18 cellular contexts compared by ENCODE assay signal in genomic region chr11:72712876-72713275, GRCh38. TPM values are rescaled to one million over a fixed set of nuclear protein-coding genes. Genes with fewer than 3 reads are reported as not detected.
DNase-seq lines count a peak whose midpoint lies in the region; ATAC-seq and TF ChIP-seq lines count a peak whose summit lies in the region.
"Had no signal": no experiment of that assay in that cellular context is flagged by ENCODE, and none has a peak within 500 bp of the region (broad histone marks: within the 10 kb centered on the region; RNA-seq: fewer than 3 reads in every experiment).

No MANE protein-coding gene starts in this region.

- ATAC-seq in T-helper 17 cell (no peak), GM18867 (IDR thresholded peaks at IDR 0.05; ENCODE audit: unreplicated experiment) (no peak)
- ATAC-seq in activated T-helper 17 cell treated with anti-CD3 and anti-CD28 coated beads, Interleukin-2, amount 50 U/mL, for 72 hours (replicated peaks), result no peak
- ATAC-seq: stimulated activated effector memory CD8-positive, alpha-beta T cell treated with anti-CD3 and anti-CD28 coated beads, Interleukin-12 subunit alpha, Interleukin-12 subunit beta, amount 100 ng/mL, for 72 hours; T-cell had no signal

- no peaks in the 10 kb centered on the region for H3K9me3 Mint-ChIP-seq in immature natural killer cell
- no peaks in the 10 kb centered on the region for H3K9me3 Mint-ChIP-seq in osteocyte (ENCODE audit: unreplicated experiment)
- H3K9me3 Mint-ChIP-seq in activated T-helper 17 cell treated with anti-CD3 and anti-CD28 coated beads, Interleukin-2, amount 50 U/mL, for 72 hours, result no peaks in the 10 kb centered on the region
- H3K9me3 Mint-ChIP-seq: activated T-helper 2 cell treated with anti-CD3 and anti-CD28 coated beads, Interferon-gamma antibody, Interleukin-2, Interleukin-4, amounts not matched to agents 10 μg/mL and 5 μg/mL and 100 μg/mL, durations not matched to agents 14 hours and 24 hours and 36 hours; IgD-negative memory B cell; stimulated activated effector memory CD8-positive, alpha-beta T cell treated with anti-CD3 and anti-CD28 coated beads, Interleukin-12 subunit alpha, Interleukin-12 subunit beta, amount 100 ng/mL, for 72 hours; T-cell had no signal

- DNase-seq in T-helper 17 cell, result no peak
- DNase-seq in immature natural killer cell, result no peak
- no peak for DNase-seq in osteocyte (ENCODE audit: extremely low spot score, unreplicated experiment)
- no peak for DNase-seq in NCI-H748 treated with DMSO at 0.1 percent for 48 hours (lab: John Stamatoyannopoulos, UW)
- no peak for DNase-seq in NCI-H128 (lab: John Stamatoyannopoulos, UW; ENCODE audit: unreplicated experiment)
- DNase-seq: activated CD8-positive, alpha-beta memory T cell treated with anti-CD3 and anti-CD28 coated beads for 24 hours; GDM1; NCI-H2029 treated with DMSO at 0.1 percent for 48 hours; NCI-H774; T-cell had no signal

- H3K27me3 ChIP-seq in BLaER1 treated with 17β-estradiol and CSF1 and Interleukin-3, amounts not matched to agents 10 nM and 100 nM, result no peaks in the 10 kb centered on the region
- H3K27me3 ChIP-seq: pancreas had no signal

- no peak overlapping the region for H3K4me3 Mint-ChIP-seq in T-helper 17 cell
- H3K4me3 Mint-ChIP-seq in immature natural killer cell, result peak overlapping the region in 3 of 5 donors; percentile 45 to 60 (median 49)
- no peak overlapping the region for H3K4me3 Mint-ChIP-seq in osteocyte (ENCODE audit: unreplicated experiment)
- H3K4me3 Mint-ChIP-seq in activated T-helper 17 cell treated with anti-CD3 and anti-CD28 coated beads, Interleukin-2, amount 50 U/mL, for 72 hours, result no peak overlapping the region
- H3K4me3 Mint-ChIP-seq: IgD-negative memory B cell; stimulated activated effector memory CD8-positive, alpha-beta T cell treated with anti-CD3 and anti-CD28 coated beads, Interleukin-12 subunit alpha, Interleukin-12 subunit beta, amount 100 ng/mL, for 72 hours; T-cell had no signal

- H3K36me3 Mint-ChIP-seq in T-helper 17 cell (ENCODE audit: low read depth), result peaks cover 4% of the 10 kb centered on the region
- peaks cover 0 to 14% (median 0%) of the 10 kb centered on the region in 3 donors for H3K36me3 Mint-ChIP-seq in immature natural killer cell
- H3K36me3 Mint-ChIP-seq in osteocyte (ENCODE audit: unreplicated experiment), result peaks cover 16% of the 10 kb centered on the region
- peaks cover 90% of the 10 kb centered on the region for H3K36me3 Mint-ChIP-seq in activated T-helper 17 cell treated with anti-CD3 and anti-CD28 coated beads, Interleukin-2, amount 50 U/mL, for 72 hours (ENCODE audit: low read depth)
- H3K36me3 Mint-ChIP-seq: IgD-negative memory B cell had no signal

- H3K36me3 ChIP-seq in BLaER1 treated with 17β-estradiol and CSF1 and Interleukin-3, amounts not matched to agents 10 nM and 100 nM, result peaks cover 75 to 100% (median 97%) of the 10 kb centered on the region in 11 experiments

- TF ChIP-seq CTCF in osteocyte (IDR thresholded peaks at IDR 0.05), result no peak

- no peak overlapping the region; a peak in 1 of 20 replicates for H3K4me3 ChIP-seq in BLaER1 treated with 17β-estradiol and CSF1 and Interleukin-3, amounts not matched to agents 10 nM and 100 nM
- H3K4me3 ChIP-seq: pancreas had no signal

- H3K27me3 Mint-ChIP-seq in T-helper 17 cell (no peaks in the 10 kb centered on the region), immature natural killer cell (ENCODE audit: low read depth in 3 of 3) (peaks cover 0 to 15% (median 12%) of the 10 kb centered on the region in 3 donors), osteocyte (ENCODE audit: unreplicated experiment) (no peaks in the 10 kb centered on the region)
- H3K27me3 Mint-ChIP-seq in activated T-helper 17 cell treated with anti-CD3 and anti-CD28 coated beads, Interleukin-2, amount 50 U/mL, for 72 hours, result no peaks in the 10 kb centered on the region
- H3K27me3 Mint-ChIP-seq: IgD-negative memory B cell, T-cell had no signal

- H3K27ac ChIP-seq in BLaER1 treated with 17β-estradiol and CSF1 and Interleukin-3, amounts not matched to agents 10 nM and 100 nM, result peak overlapping the region; percentile 3 to 62 (median 51); a peak in 18 of 22 replicates
- H3K27ac ChIP-seq: pancreas, VCaP had no signal

- H3K4me2 ChIP-seq in BLaER1 treated with 17β-estradiol and CSF1 and Interleukin-3, amounts not matched to agents 10 nM and 100 nM, result peak overlapping the region; percentile 9 to 100 (median 24); a peak in 16 of 22 replicates

- H3K9ac ChIP-seq in BLaER1 treated with 17β-estradiol and CSF1 and Interleukin-3, amounts not matched to agents 10 nM and 100 nM, result peak overlapping the region in 10 of 11 experiments; percentile 27 to 87 (median 38); a peak in 15 of 22 replicates

- no peaks in the 10 kb centered on the region for H3K9me3 ChIP-seq in BLaER1 treated with 17β-estradiol and CSF1 and Interleukin-3, amounts not matched to agents 10 nM and 100 nM (replicated peaks in 1 of 11)
- no peaks in the 10 kb centered on the region for H3K9me3 ChIP-seq in T-helper 17 cell (ENCODE audit: control insufficient read depth, low read length, poor library complexity, severe bottlenecking)
- H3K9me3 ChIP-seq: pancreas had no signal

- H3K27ac Mint-ChIP-seq in T-helper 17 cell (peak overlapping the region; percentile 71), immature natural killer cell (peak overlapping the region; percentile 72 to 95 (median 90)), osteocyte (ENCODE audit: unreplicated experiment) (peak overlapping the region; percentile 41)
- H3K27ac Mint-ChIP-seq in activated T-helper 17 cell treated with anti-CD3 and anti-CD28 coated beads, Interleukin-2, amount 50 U/mL, for 72 hours, result no peak overlapping the region
- H3K27ac Mint-ChIP-seq: activated T-helper 2 cell treated with anti-CD3 and anti-CD28 coated beads, Interferon-gamma antibody, Interleukin-2, Interleukin-4, amounts not matched to agents 10 μg/mL and 5 μg/mL and 100 μg/mL, durations not matched to agents 14 hours and 24 hours and 36 hours; IgD-negative memory B cell; stimulated activated effector memory CD8-positive, alpha-beta T cell treated with anti-CD3 and anti-CD28 coated beads, Interleukin-12 subunit alpha, Interleukin-12 subunit beta, amount 100 ng/mL, for 72 hours; T-cell had no signal

- H3K4me1 Mint-ChIP-seq in T-helper 17 cell (peaks cover 17% of the 10 kb centered on the region), immature natural killer cell (peaks cover 49 to 52% of the 10 kb centered on the region in 2 donors), osteocyte (ENCODE audit: unreplicated experiment) (peaks cover 6% of the 10 kb centered on the region)
- peaks cover 12% of the 10 kb centered on the region for H3K4me1 Mint-ChIP-seq in activated T-helper 17 cell treated with anti-CD3 and anti-CD28 coated beads, Interleukin-2, amount 50 U/mL, for 72 hours

- H4K20me1 ChIP-seq in BLaER1 treated with 17β-estradiol and CSF1 and Interleukin-3, amounts not matched to agents 10 nM and 100 nM, result peaks cover 66 to 100% (median 99%) of the 10 kb centered on the region in 11 experiments

- peaks cover 51 to 94% (median 59%) of the 10 kb centered on the region in 10 experiments for H3K4me1 ChIP-seq in BLaER1 treated with 17β-estradiol and CSF1 and Interleukin-3, amounts not matched to agents 10 nM and 100 nM
- H3K4me1 ChIP-seq: pancreas had no signal

RNA-seq across cellular contexts. Expression of gene PDE2A, which starts 38.7 kb away (rescaled TPM):
- total RNA-seq in T-helper 17 cell, result 1 to 10 TPM; 2.7 to 4.9 TPM
- not detected for polyA plus RNA-seq in immature natural killer cell
- total RNA-seq in osteocyte, result not detected in 2 replicates
- 1 to 10 TPM; 1.7 to 3.6 TPM for total RNA-seq in activated T-helper 17 cell treated with anti-CD3 and anti-CD28 coated beads, Interleukin-2, amount 50 U/mL, for 72 hours
- polyA plus RNA-seq: IgD-negative memory B cell had no signal

RNA-seq across cellular contexts. Expression of gene ARAP1, which starts 39.3 kb away (rescaled TPM):
- total RNA-seq in T-helper 17 cell (100 to 1,000 TPM in 1 of 2 donors, 10 to 100 TPM in 1; 93.3 to 108 TPM), osteocyte (61.9 and 64.2 TPM in 2 replicates)
- polyA plus RNA-seq in immature natural killer cell, result 10 to 100 TPM in 2 of 3 donors, 1 to 10 TPM in 1; 4.7 to 34.6 (median 16.4) TPM
- 100 to 1,000 TPM in 1 of 2 donors, 10 to 100 TPM in 1; 98.0 to 216 TPM for total RNA-seq in activated T-helper 17 cell treated with anti-CD3 and anti-CD28 coated beads, Interleukin-2, amount 50 U/mL, for 72 hours

Comparison
In these comparisons a context has a peak if more than half of its experiments do, and no peak if none do; other contexts are left out.
1. H3K4me3 Mint-ChIP-seq: peak in immature natural killer cell (3 of 5); none in T-helper 17 cell (single experiment), osteocyte (single experiment) and activated T-helper 17 cell treated with anti-CD3 and anti-CD28 coated beads, Interleukin-2, amount 50 U/mL, for 72 hours (single experiment).